25 cellular contexts compared by ENCODE assay signal in the genomic region with DNA sequence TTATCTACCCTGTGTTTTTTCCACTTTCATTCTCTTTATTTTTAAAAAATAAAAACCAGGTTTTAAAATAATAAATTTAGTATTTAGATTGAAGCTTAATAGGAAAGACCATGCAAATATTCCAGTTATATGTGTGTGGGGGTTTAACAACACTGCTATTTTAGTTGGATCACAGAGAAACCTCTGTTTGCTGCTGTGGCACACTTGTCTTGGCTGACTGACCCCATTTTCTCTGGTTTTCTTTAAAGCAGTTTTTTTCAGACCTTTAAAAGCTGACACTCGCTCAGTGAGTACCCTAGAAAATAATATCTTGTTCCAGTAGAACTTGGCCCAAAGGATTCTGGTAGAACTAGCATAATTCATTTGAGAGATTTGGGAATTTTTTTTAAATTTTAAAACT. TPM values are rescaled to one million over a fixed set of nuclear protein-coding genes. Genes with fewer than 3 reads are reported as not detected.
DNase-seq lines count a peak whose midpoint lies in the region; ATAC-seq and TF ChIP-seq lines count a peak whose summit lies in the region.
"Had no signal": no experiment of that assay in that cellular context is flagged by ENCODE, and none has a peak within 500 bp of the region (broad histone marks: within the 10 kb centered on the region; RNA-seq: fewer than 3 reads in every experiment).

No MANE protein-coding gene starts in this region.

- CTCF ChIA-PET in activated CD8-positive, alpha-beta memory T cell treated with anti-CD3 and anti-CD28 coated beads, Interleukin-2, amount 10 ng/mL, durations not matched to agents 7 days and 5 days (lab: Charles Lee): interaction anchor here (1.6 kb wide), 1 partner anchor 28 kb away, joined by 6 read pairs; no protein-coding TSS in a partner anchor

- TF ChIP-seq POLR2A in thyroid gland (IDR thresholded peaks at IDR 0.05): no peak

- peak; percentile 38 for DNase-seq in SK-MEL-5 (ENCODE audit: low read depth, low spot score)
- no peak for DNase-seq in dorsolateral prefrontal cortex
- DNase-seq in neural progenitor cell (ENCODE audit: low spot score): no peak
- peak; percentile 12 to 22 for DNase-seq in thyroid gland
- no peak for DNase-seq in activated CD8-positive, alpha-beta memory T cell treated with anti-CD3 and anti-CD28 coated beads, Interleukin-2, amount 10 ng/mL, durations not matched to agents 7 days and 5 days
- no peak for DNase-seq in NCI-H1105 treated with DMSO at 0.1 percent for 48 hours (lab: John Stamatoyannopoulos, UW)
- DNase-seq: CD4-positive, alpha-beta T cell; DMS 273 treated with DMSO at 0.1 percent for 48 hours; DMS79; EL; GDM1; GOT3; IMR-90; KG1; MG63; NCI-H2029; NCI-H2227 treated with DMSO at 0.1 percent for 48 hours; NCI-H526 treated with DMSO at 0.1 percent for 48 hours; Right ventricle myocardium superior; RPMI8226 had no signal

- H3F3A ChIP-seq in neural progenitor cell (ENCODE audit: low read depth): no peaks in the 10 kb centered on the region

- no peaks in the 10 kb centered on the region for H4K20me1 ChIP-seq in neural progenitor cell (ENCODE audit: low read depth)

- no peak overlapping the region for H3K4me3 Mint-ChIP-seq in neural progenitor cell
- H3K4me3 Mint-ChIP-seq in activated CD8-positive, alpha-beta memory T cell treated with anti-CD3 and anti-CD28 coated beads, Interleukin-2, amount 10 ng/mL, durations not matched to agents 7 days and 5 days: no peak overlapping the region
- H3K4me3 Mint-ChIP-seq: CD4-positive, alpha-beta T cell had no signal

- H3K9ac ChIP-seq in neural progenitor cell: no peak overlapping the region
- H3K9ac ChIP-seq: BLaER1 treated with 17β-estradiol and CSF1 and Interleukin-3, amounts not matched to agents 10 nM and 100 nM had no signal

- peaks cover 6% of the 10 kb centered on the region for H3K79me2 ChIP-seq in neural progenitor cell (ENCODE audit: low read depth)

- peaks cover 16% of the 10 kb centered on the region for H3K4me1 Mint-ChIP-seq in neural progenitor cell
- peaks cover 2% of the 10 kb centered on the region for H3K4me1 Mint-ChIP-seq in activated CD8-positive, alpha-beta memory T cell treated with anti-CD3 and anti-CD28 coated beads, Interleukin-2, amount 10 ng/mL, durations not matched to agents 7 days and 5 days

- intact Hi-C loops in dorsolateral prefrontal cortex (cut with DNase I): no loop called here
- intact Hi-C loops in thyroid gland (cut with DNase I): no loop called here

- no peak overlapping the region for H2AFZ ChIP-seq in neural progenitor cell (replicated peaks)

- H3K4me2 ChIP-seq in neural progenitor cell: no peak overlapping the region
- H3K4me2 ChIP-seq: BLaER1 treated with 17β-estradiol and CSF1 and Interleukin-3, amounts not matched to agents 10 nM and 100 nM had no signal

- in situ Hi-C loops in SK-MEL-5 (cut with HindIII; ENCODE audit: low pct_unique_long_range_greater_than_20kb, low sequenced_read_pairs): no loop called here

- H3K9me3 ChIP-seq in neural progenitor cell (ENCODE audit: low read depth): no peaks in the 10 kb centered on the region
- H3K9me3 ChIP-seq in thyroid gland: no peaks in the 10 kb centered on the region
- H3K9me3 ChIP-seq: HAP-1, MG63, SJSA1 had no signal

- no peak for ATAC-seq in activated CD8-positive, alpha-beta memory T cell treated with anti-CD3 and anti-CD28 coated beads, Interleukin-2, amount 10 ng/mL, durations not matched to agents 7 days and 5 days
- no peak for ATAC-seq in GM18870 (IDR thresholded peaks at IDR 0.05; ENCODE audit: unreplicated experiment)
- ATAC-seq: GM12878 had no signal

- WGBS in thyroid gland, 2 donors: 28 to 35% methylated on average over 1 of the region's 1 CpG

- no peaks in the 10 kb centered on the region for H3K36me3 Mint-ChIP-seq in neural progenitor cell
- H3K36me3 Mint-ChIP-seq in activated CD8-positive, alpha-beta memory T cell treated with anti-CD3 and anti-CD28 coated beads, Interleukin-2, amount 10 ng/mL, durations not matched to agents 7 days and 5 days: no peaks in the 10 kb centered on the region

- peak overlapping the region in 39 of 59 donors; percentile 0 to 49 (median 13) for H3K4me3 ChIP-seq in dorsolateral prefrontal cortex
- H3K4me3 ChIP-seq in neural progenitor cell: no peak overlapping the region
- H3K4me3 ChIP-seq in thyroid gland (replicated peaks in 1 of 3): no peak overlapping the region
- H3K4me3 ChIP-seq: BLaER1 treated with 17β-estradiol and CSF1 and Interleukin-3, amounts not matched to agents 10 nM and 100 nM; GM12878; HAP-1; MG63; SJSA1 had no signal

- H3K9me3 Mint-ChIP-seq in neural progenitor cell: peaks cover 2% of the 10 kb centered on the region
- no peaks in the 10 kb centered on the region for H3K9me3 Mint-ChIP-seq in activated CD8-positive, alpha-beta memory T cell treated with anti-CD3 and anti-CD28 coated beads, Interleukin-2, amount 10 ng/mL, durations not matched to agents 7 days and 5 days (ENCODE audit: low read depth)
- H3K9me3 Mint-ChIP-seq: CD4-positive, alpha-beta T cell had no signal

- H3K36me3 ChIP-seq in neural progenitor cell (no peaks in the 10 kb centered on the region), thyroid gland (no peaks in the 10 kb centered on the region)
- H3K36me3 ChIP-seq: HAP-1, MG63, SJSA1 had no signal

- peaks cover 19% of the 10 kb centered on the region for H3K4me1 ChIP-seq in neural progenitor cell
- H3K4me1 ChIP-seq in thyroid gland: peaks cover 15 to 16% of the 10 kb centered on the region in 2 donors

- H3K27me3 Mint-ChIP-seq in neural progenitor cell (ENCODE audit: insufficient read depth, low read depth): no peaks in the 10 kb centered on the region
- H3K27me3 Mint-ChIP-seq in activated CD8-positive, alpha-beta memory T cell treated with anti-CD3 and anti-CD28 coated beads, Interleukin-2, amount 10 ng/mL, durations not matched to agents 7 days and 5 days: no peaks in the 10 kb centered on the region
- H3K27me3 Mint-ChIP-seq: CD4-positive, alpha-beta T cell had no signal

- no peak for TF ChIP-seq CTCF in dorsolateral prefrontal cortex (IDR thresholded peaks at IDR 0.05 in 54 of 56, conservative IDR thresholded peaks at IDR 0.05 in 2 of 56; ENCODE audit: low read depth in 1 of 56, partially characterized antibody in 56 of 56)
- no peak for TF ChIP-seq CTCF in neural progenitor cell (IDR thresholded peaks at IDR 0.05)
- TF ChIP-seq CTCF in thyroid gland (IDR thresholded peaks at IDR 0.05): no peak

- H3K27ac Mint-ChIP-seq in neural progenitor cell: no peak overlapping the region
- H3K27ac Mint-ChIP-seq in activated CD8-positive, alpha-beta memory T cell treated with anti-CD3 and anti-CD28 coated beads, Interleukin-2, amount 10 ng/mL, durations not matched to agents 7 days and 5 days: no peak overlapping the region
- H3K27ac Mint-ChIP-seq: CD4-positive, alpha-beta T cell had no signal

- H3K27ac ChIP-seq in dorsolateral prefrontal cortex: peak overlapping the region; percentile 41 to 99 (median 85)
- peak overlapping the region; percentile 5 for H3K27ac ChIP-seq in neural progenitor cell
- peak overlapping the region in 1 of 3 donors; percentile 6 for H3K27ac ChIP-seq in thyroid gland
- H3K27ac ChIP-seq: BLaER1 treated with 17β-estradiol and CSF1 and Interleukin-3, amounts not matched to agents 10 nM and 100 nM; SJSA1 had no signal

- H3K27me3 ChIP-seq in dorsolateral prefrontal cortex (no peaks in the 10 kb centered on the region), neural progenitor cell (no peaks in the 10 kb centered on the region), thyroid gland (no peaks in the 10 kb centered on the region)
- H3K27me3 ChIP-seq: BLaER1 treated with 17β-estradiol and CSF1 and Interleukin-3, amounts not matched to agents 10 nM and 100 nM; MG63; SJSA1 had no signal

RNA-seq across cellular contexts. Expression of a gene that starts 31.6 kb away (rescaled TPM):
- total RNA-seq in SK-MEL-5 (2014; rRNA removed; shearing (Covaris generic)): 8.2 and 11.0 TPM in 2 replicates
- 5.8 and 13.2 TPM in 2 replicates for polyA plus RNA-seq in SK-MEL-5 (2015; cell fraction: cytosol; rRNA removed)
- 5.7 and 14.6 TPM in 2 replicates for polyA plus RNA-seq in SK-MEL-5 (2015; cell fraction: nucleus; rRNA removed)
- total RNA-seq in dorsolateral prefrontal cortex (10 to 100 TPM; 24.6 to 97.5 (median 41.3) TPM), neural progenitor cell (ENCODE audit: low replicate concordance) (10.9 and 18.9 TPM in 2 replicates), thyroid gland (10 to 100 TPM; 11.5 to 29.3 (median 17.9) TPM)
- 10 to 100 TPM; 11.0 to 13.3 TPM for total RNA-seq in activated CD8-positive, alpha-beta memory T cell treated with anti-CD3 and anti-CD28 coated beads, Interleukin-2, amount 10 ng/mL, durations not matched to agents 7 days and 5 days

Comparison
In these comparisons a context has a peak if more than half of its experiments do, and no peak if none do; other contexts are left out.
1. DNase-seq: peak in SK-MEL-5 (single experiment) and thyroid gland (2 of 2); none in dorsolateral prefrontal cortex (0 of 10), neural progenitor cell (single experiment), activated CD8-positive, alpha-beta memory T cell treated with anti-CD3 and anti-CD28 coated beads, Interleukin-2, amount 10 ng/mL, durations not matched to agents 7 days and 5 days (single experiment) and NCI-H1105 treated with DMSO at 0.1 percent for 48 hours (single experiment).
2. H3K4me3 ChIP-seq: peak in dorsolateral prefrontal cortex (39 of 59); none in neural progenitor cell (single experiment) and thyroid gland (0 of 3).